In genomic region chr3:59542276-59542675, GRCh38 we compare ENCODE assay signal across 1 cellular context.
TF ChIP-seq lines count a peak whose summit lies in the region.

No MANE protein-coding gene starts in this region.

TF ChIP-seq in H1, 55 proteins besides CTCF, POLR2A, EP300 and RAD21:
- no peak for TF ChIP-seq BRCA1 (IDR thresholded peaks at IDR 0.05; ENCODE audit: low read depth, low read length)
- TF ChIP-seq, protein P1, sequence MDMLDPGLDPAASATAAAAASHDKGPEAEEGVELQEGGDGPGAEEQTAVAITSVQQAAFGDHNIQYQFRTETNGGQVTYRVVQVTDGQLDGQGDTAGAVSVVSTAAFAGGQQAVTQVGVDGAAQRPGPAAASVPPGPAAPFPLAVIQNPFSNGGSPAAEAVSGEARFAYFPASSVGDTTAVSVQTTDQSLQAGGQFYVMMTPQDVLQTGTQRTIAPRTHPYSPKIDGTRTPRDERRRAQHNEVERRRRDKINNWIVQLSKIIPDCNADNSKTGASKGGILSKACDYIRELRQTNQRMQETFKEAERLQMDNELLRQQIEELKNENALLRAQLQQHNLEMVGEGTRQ (IDR thresholded peaks at IDR 0.05; ENCODE audit: low read length): no peak
